In the genomic region with DNA sequence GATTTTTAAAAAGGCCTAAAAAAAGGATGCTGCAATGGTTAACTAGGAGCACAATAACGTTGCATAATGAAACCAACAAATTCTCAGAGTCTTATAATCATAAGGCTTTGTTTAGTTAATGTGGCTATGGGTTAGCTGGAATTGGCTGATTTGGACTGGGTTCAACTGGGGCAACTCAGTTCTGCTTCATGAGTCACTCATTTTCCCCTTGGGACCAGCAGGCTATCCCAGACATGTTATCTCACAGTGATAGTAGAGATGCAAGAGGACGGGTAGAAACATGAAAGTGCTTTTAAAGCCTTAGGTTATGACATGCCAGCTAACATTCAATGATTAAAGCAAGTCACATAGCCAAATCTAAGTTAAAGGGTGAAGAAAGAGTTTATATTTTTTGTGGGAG, we compare ENCODE assay signal across 16 cellular contexts.
DNase-seq lines count a peak whose midpoint lies in the region; TF ChIP-seq lines count a peak whose summit lies in the region.
"Had no signal": no experiment of that assay in that cellular context is flagged by ENCODE, and none has a peak within 500 bp of the region (broad histone marks: within the 10 kb centered on the region; RNA-seq: fewer than 3 reads in every experiment).

No MANE protein-coding gene starts in this region.

- in situ Hi-C loops in astrocyte of the spinal cord (cut with HindIII; ENCODE audit: low sequenced_read_pairs), result no loop called here

- no peak for TF ChIP-seq CTCF in AG09319 (IDR thresholded peaks at IDR 0.05; ENCODE audit: low read depth, low read length)
- TF ChIP-seq CTCF in astrocyte of the spinal cord (IDR thresholded peaks at IDR 0.05; ENCODE audit: low read depth, low read length), result no peak
- no peak for TF ChIP-seq CTCF in vagina (IDR thresholded peaks at IDR 0.05)

- H3K9me3 ChIP-seq in vagina, result no peaks in the 10 kb centered on the region
- H3K9me3 ChIP-seq: adrenal gland, stomach had no signal

- intact Hi-C loops in vagina (cut with DNase I), result no loop called here

- no peak overlapping the region for H3K27ac ChIP-seq in vagina
- H3K27ac ChIP-seq: adrenal gland had no signal

- H3K27me3 ChIP-seq in vagina, result no peaks in the 10 kb centered on the region
- H3K27me3 ChIP-seq: adrenal gland, stomach had no signal

- H3K4me1 ChIP-seq in vagina, result no peaks in the 10 kb centered on the region
- H3K4me1 ChIP-seq: adrenal gland had no signal

- TF ChIP-seq POLR2A in vagina (IDR thresholded peaks at IDR 0.05), result no peak

- no peaks in the 10 kb centered on the region for H3K36me3 ChIP-seq in vagina
- H3K36me3 ChIP-seq: adrenal gland, stomach had no signal

- peak; percentile 23 for DNase-seq in AG09319 (ENCODE audit: extremely low read depth, low read depth)
- peak; percentile 26 for DNase-seq in HS-5 (ENCODE audit: low read depth)
- DNase-seq in astrocyte of the spinal cord (ENCODE audit: low read depth, low spot score), result peak; percentile 54
- DNase-seq in iris pigment epithelial cell (ENCODE audit: low read depth), result peak; percentile 49
- no peak for DNase-seq in stimulated activated CD4-positive, alpha-beta T cell treated with anti-CD3 and anti-CD28 coated beads, Interleukin-2, amount 100 ng/mL, for 24 hours
- DNase-seq in activated naive CD4-positive, alpha-beta T cell treated with Interleukin-2 at 50 U/mL for 16 hours, result no peak
- DNase-seq in vagina (ENCODE audit: extremely low spot score in 2 of 2), result no peak
- no peak for DNase-seq in activated CD4-positive, alpha-beta T cell treated with anti-CD3 and anti-CD28 coated beads, Interleukin-2, amount 50 U/mL, for 1 hour
- DNase-seq: activated CD4-positive, alpha-beta T cell treated with anti-CD3 and anti-CD28 coated beads, Interleukin-2, amount 10 ng/mL, durations not matched to agents 7 days and 5 days; foreskin melanocyte; NCI-H2107; NK-92 treated with Interleukin-12 subunit alpha and Interleukin-12 subunit beta, amount 100 ng/mL, for 24 hours; SIG-M5; stomach; T-helper 9 cell had no signal

- H3K4me3 ChIP-seq in astrocyte of the spinal cord (ENCODE audit: low read depth, low read length), result no peak overlapping the region
- no peak overlapping the region for H3K4me3 ChIP-seq in vagina
- H3K4me3 ChIP-seq: adrenal gland, stomach had no signal

Comparison
In these comparisons a context has a peak if more than half of its experiments do, and no peak if none do; other contexts are left out.
1. DNase-seq: peak in AG09319 (single experiment), HS-5 (single experiment), astrocyte of the spinal cord (single experiment) and iris pigment epithelial cell (single experiment); none in stimulated activated CD4-positive, alpha-beta T cell treated with anti-CD3 and anti-CD28 coated beads, Interleukin-2, amount 100 ng/mL, for 24 hours (0 of 2), activated naive CD4-positive, alpha-beta T cell treated with Interleukin-2 at 50 U/mL for 16 hours (single experiment), vagina (0 of 2) and activated CD4-positive, alpha-beta T cell treated with anti-CD3 and anti-CD28 coated beads, Interleukin-2, amount 50 U/mL, for 1 hour (single experiment).